In genomic region chr14:56875104-56875675, GRCh38 we compare ENCODE assay signal across 23 cellular contexts.
"Had no signal": no experiment of that assay in that cellular context is flagged by ENCODE, and none has a peak within 500 bp of the region (broad histone marks: within the 10 kb centered on the region; RNA-seq: fewer than 3 reads in every experiment).

No MANE protein-coding gene starts in this region.

- H3K27me3 Mint-ChIP-seq: dendritic cell treated with granulocyte-macrophage colony-stimulating factor and Interleukin-4, amounts not matched to agents 40 ng/mL and 50 ng/mL, for 4 days had no signal

- H3K9me3 ChIP-seq: esophagus squamous epithelium, gastrocnemius medialis, heart right ventricle, left lung, lower lobe of right lung, mucosa of descending colon had no signal

- H3K27me3 ChIP-seq: esophagus squamous epithelium, gastrocnemius medialis, left lung had no signal

- H3K4me3 Mint-ChIP-seq: dendritic cell treated with granulocyte-macrophage colony-stimulating factor and Interleukin-4, amounts not matched to agents 40 ng/mL and 50 ng/mL, for 4 days; effector memory CD8-positive, alpha-beta T cell; endodermal cell; mesothelial cell of epicardium; naive B cell; naive thymus-derived CD8-positive, alpha-beta T cell had no signal

- H3K27ac Mint-ChIP-seq: dendritic cell treated with granulocyte-macrophage colony-stimulating factor and Interleukin-4, amounts not matched to agents 40 ng/mL and 50 ng/mL, for 4 days; effector memory CD8-positive, alpha-beta T cell; endodermal cell; mesothelial cell of epicardium; naive B cell had no signal

- DNase-seq: cortex of kidney; effector CD8-positive, alpha-beta T cell; effector memory CD8-positive, alpha-beta T cell; esophagus squamous epithelium; foreskin fibroblast; foreskin melanocyte; gastrocnemius medialis; head of caudate nucleus; heart right ventricle; hippocampal formation; left cardiac atrium; left lung; left ventricle myocardium superior; lower lobe of right lung; mesenchymal stem cell; naive B cell; naive thymus-derived CD8-positive, alpha-beta T cell had no signal

- H3K27ac ChIP-seq: epithelial cell of prostate, esophagus squamous epithelium, gastrocnemius medialis, heart right ventricle, left lung, lower lobe of right lung had no signal

- H3K36me3 ChIP-seq: esophagus squamous epithelium, gastrocnemius medialis, heart right ventricle, left lung, lower lobe of right lung had no signal

- H3K4me1 ChIP-seq: esophagus squamous epithelium, gastrocnemius medialis, heart right ventricle, left lung, lower lobe of right lung had no signal

- H3K4me3 ChIP-seq: esophagus squamous epithelium, gastrocnemius medialis, heart right ventricle, left lung, lower lobe of right lung, mucosa of descending colon had no signal

- ATAC-seq: effector memory CD8-positive, alpha-beta T cell; esophagus mucosa; gastrocnemius medialis; heart right ventricle; left cardiac atrium; left ventricle myocardium superior; naive thymus-derived CD8-positive, alpha-beta T cell had no signal

- H3K36me3 Mint-ChIP-seq: mesothelial cell of epicardium had no signal

- H3K9me3 Mint-ChIP-seq: dendritic cell treated with granulocyte-macrophage colony-stimulating factor and Interleukin-4, amounts not matched to agents 40 ng/mL and 50 ng/mL, for 4 days; effector memory CD8-positive, alpha-beta T cell; endodermal cell; mesothelial cell of epicardium had no signal

- H3K4me1 Mint-ChIP-seq: mesothelial cell of epicardium, naive B cell had no signal
